1 cellular context compared by ENCODE assay signal in the genomic region with DNA sequence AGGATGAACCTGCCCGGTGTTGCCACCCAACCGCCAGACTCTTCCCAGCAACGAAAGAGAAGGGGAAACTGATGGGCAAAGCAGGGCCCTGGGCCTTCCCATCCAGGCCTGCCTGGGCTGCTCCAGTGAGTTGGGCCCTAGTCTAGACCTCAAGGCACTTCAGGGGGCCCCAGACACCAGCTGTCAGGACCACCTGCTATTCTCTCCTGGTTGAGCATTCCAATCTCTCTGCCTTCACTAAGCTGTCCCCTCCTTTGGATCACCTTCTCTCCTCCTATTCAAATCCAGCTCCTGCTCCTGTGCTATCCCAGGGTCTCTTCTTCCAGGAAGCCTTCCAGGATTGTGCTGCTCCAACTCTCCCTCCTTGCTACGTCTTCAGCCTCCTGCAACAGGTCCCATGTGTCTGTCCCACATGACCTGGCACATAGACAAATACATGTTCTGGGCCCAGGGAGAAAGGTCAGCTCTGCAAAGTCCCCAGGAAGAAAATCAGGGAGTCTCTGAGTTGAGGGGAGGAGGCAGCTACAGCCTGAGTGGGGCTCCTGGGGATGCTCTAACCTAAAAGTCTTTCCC.
TF ChIP-seq lines count a peak whose summit lies in the region.

No MANE protein-coding gene starts in this region.

TF ChIP-seq in K562, 482 proteins besides CTCF, POLR2A, EP300 and RAD21 (continued from another document):
- TF ChIP-seq EZH2 (IDR thresholded peaks at IDR 0.05; ENCODE audit: borderline replicate concordance, low read depth, low read length) (no peak), HNRNPK (IDR thresholded peaks at IDR 0.05; ENCODE audit: low read depth, low read length, poor library complexity, severe bottlenecking) (no peak), USF2 (CRISPR knock-in tag; IDR thresholded peaks at IDR 0.05) (no peak), GABPA (tag; conservative IDR thresholded peaks at IDR 0.05; ENCODE audit: low read depth) (no peak), ZNF175 (CRISPR knock-in tag; IDR thresholded peaks at IDR 0.05; ENCODE audit: low read depth) (0 out of 2 replicates have a peak, but pooled peaks have one; percentile 4), RCOR1 (IDR thresholded peaks at IDR 0.05; ENCODE audit: borderline replicate concordance in 1 of 2, low read depth in 2 of 2, low read length in 2 of 2) (peak in 1 of 2 experiments; percentile 50; a peak in 1 of 4 replicates)
- TF ChIP-seq, protein P1, sequence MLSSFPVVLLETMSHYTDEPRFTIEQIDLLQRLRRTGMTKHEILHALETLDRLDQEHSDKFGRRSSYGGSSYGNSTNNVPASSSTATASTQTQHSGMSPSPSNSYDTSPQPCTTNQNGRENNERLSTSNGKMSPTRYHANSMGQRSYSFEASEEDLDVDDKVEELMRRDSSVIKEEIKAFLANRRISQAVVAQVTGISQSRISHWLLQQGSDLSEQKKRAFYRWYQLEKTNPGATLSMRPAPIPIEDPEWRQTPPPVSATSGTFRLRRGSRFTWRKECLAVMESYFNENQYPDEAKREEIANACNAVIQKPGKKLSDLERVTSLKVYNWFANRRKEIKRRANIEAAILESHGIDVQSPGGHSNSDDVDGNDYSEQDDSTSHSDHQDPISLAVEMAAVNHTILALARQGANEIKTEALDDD (IDR thresholded peaks at IDR 0.05), result no peak
